2 cellular contexts compared by ENCODE assay signal in genomic region chr16:31084584-31085298, GRCh38.
TF ChIP-seq lines count a peak whose summit lies in the region.

No MANE protein-coding gene starts in this region.

TF ChIP-seq in A549, 52 proteins besides CTCF, POLR2A, EP300 and RAD21 (continued from another document):
- TF ChIP-seq ELK1 (IDR thresholded peaks at IDR 0.05; ENCODE audit: low read depth, low read length) (no peak), MAFK (IDR thresholded peaks at IDR 0.05; ENCODE audit: partially characterized antibody) (no peak), SREBF2 (IDR thresholded peaks at IDR 0.05) (no peak), HEYL (CRISPR knock-in tag; IDR thresholded peaks at IDR 0.05) (no peak), RNF2 (IDR thresholded peaks at IDR 0.05; ENCODE audit: borderline replicate concordance, low read depth) (no peak), REST (IDR thresholded peaks at IDR 0.05) (no peak)
- TF ChIP-seq, protein P1, sequence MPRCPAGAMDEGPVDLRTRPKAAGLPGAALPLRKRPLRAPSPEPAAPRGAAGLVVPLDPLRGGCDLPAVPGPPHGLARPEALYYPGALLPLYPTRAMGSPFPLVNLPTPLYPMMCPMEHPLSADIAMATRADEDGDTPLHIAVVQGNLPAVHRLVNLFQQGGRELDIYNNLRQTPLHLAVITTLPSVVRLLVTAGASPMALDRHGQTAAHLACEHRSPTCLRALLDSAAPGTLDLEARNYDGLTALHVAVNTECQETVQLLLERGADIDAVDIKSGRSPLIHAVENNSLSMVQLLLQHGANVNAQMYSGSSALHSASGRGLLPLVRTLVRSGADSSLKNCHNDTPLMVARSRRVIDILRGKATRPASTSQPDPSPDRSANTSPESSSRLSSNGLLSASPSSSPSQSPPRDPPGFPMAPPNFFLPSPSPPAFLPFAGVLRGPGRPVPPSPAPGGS (IDR thresholded peaks at IDR 0.05), result no peak

TF ChIP-seq in GM23338, 12 proteins besides CTCF, POLR2A, EP300 and RAD21 (continued from another document):
- TF ChIP-seq ETS1 (IDR thresholded peaks at IDR 0.05) (no peak), ZNF462 (CRISPR knock-in tag; IDR thresholded peaks at IDR 0.05) (no peak), EZH2 (IDR thresholded peaks at IDR 0.05; ENCODE audit: low read depth, unreplicated experiment) (no peak), NANOG (IDR thresholded peaks at IDR 0.05; ENCODE audit: borderline replicate concordance) (no peak), REST (IDR thresholded peaks at IDR 0.05; ENCODE audit: unreplicated experiment) (no peak), ZNF114 (CRISPR knock-in tag; IDR thresholded peaks at IDR 0.05) (no peak), STAT1 (IDR thresholded peaks at IDR 0.05; ENCODE audit: unreplicated experiment) (no peak)
